Comparison of ENCODE assay signal across 8 cellular contexts in the genomic region with DNA sequence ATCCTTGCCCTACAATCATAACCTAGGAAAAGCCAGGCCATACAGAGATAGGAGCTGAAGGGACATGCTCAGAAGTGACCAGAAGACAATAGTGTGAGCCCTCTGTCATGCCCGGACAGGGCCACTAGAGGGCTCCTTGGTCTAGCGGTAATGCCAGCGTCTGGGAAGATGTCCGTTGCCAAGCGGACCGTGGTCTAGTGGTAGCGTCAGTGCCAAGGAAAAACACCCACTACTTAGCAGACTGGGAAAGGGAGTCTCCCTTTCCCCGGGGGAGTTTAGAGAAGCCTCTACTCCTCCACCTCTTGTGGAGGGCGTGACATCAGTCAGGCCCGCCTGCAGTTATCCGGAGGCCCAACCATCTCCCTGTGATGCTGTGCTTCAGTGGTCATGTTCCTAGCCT. TPM values are rescaled to one million over a fixed set of nuclear protein-coding genes. Genes with fewer than 3 reads are reported as not detected.
A peak's percentile ranks its signal among the peaks of the same experiment; 100 is the strongest.
DNase-seq lines count a peak whose midpoint lies in the region; ATAC-seq and TF ChIP-seq lines count a peak whose summit lies in the region.
"Not testable (repeated sequence)": the region's sequence is repeated elsewhere in the genome, so short reads cannot be mapped to it uniquely, and the experiment has no call there.

No MANE protein-coding gene starts in this region.

- WGBS in mammary epithelial cell (ENCODE audit: low coverage, missing lambda C conversion rate) = 7% methylated on average over 11 of the region's 11 CpGs

- CTCF ChIA-PET in mammary epithelial cell (lab: Charles Lee; ENCODE audit: low non-redundant PET) = interaction anchor here (0.6 kb wide), 1 partner anchor 60 kb away, joined by 4 read pairs; no protein-coding TSS in a partner anchor

- not testable (repeated sequence) for H3K79me2 ChIP-seq in mammary epithelial cell (ENCODE audit: insufficient read depth, low read length)

- H3K27me3 ChIP-seq in mammary epithelial cell (ENCODE audit: insufficient read depth, low read length) = not testable (repeated sequence)

- peak; percentile 40 to 72 for TF ChIP-seq CTCF in mammary epithelial cell (conservative IDR thresholded peaks at IDR 0.05 in 1 of 2, IDR thresholded peaks at IDR 0.05 in 1 of 2; ENCODE audit: extremely low read depth in 1 of 2, insufficient read depth in 1 of 2, low read depth in 1 of 2, low read length in 2 of 2)

- not testable (repeated sequence) for H2AFZ ChIP-seq in mammary epithelial cell (ENCODE audit: low read depth, low read length)

- H3K36me3 ChIP-seq in mammary epithelial cell (ENCODE audit: insufficient read depth, low read length) = peaks cover 10% of the 10 kb centered on the region

- not testable (repeated sequence) for H4K20me1 ChIP-seq in mammary epithelial cell (ENCODE audit: insufficient read depth, low read length)

- not testable (repeated sequence) for H3K9ac ChIP-seq in mammary epithelial cell (ENCODE audit: insufficient read depth, low read length)

- peak; percentile 99 for DNase-seq in DMS 273 (lab: John Stamatoyannopoulos, UW; ENCODE audit: unreplicated experiment)
- DNase-seq in KBM-7 = peak; percentile 65
- peak; percentile 77 for DNase-seq in NCI-H82 (lab: John Stamatoyannopoulos, UW)
- DNase-seq in activated CD4-positive, alpha-beta T cell treated with anti-CD3 and anti-CD28 coated beads, Interleukin-2, amount 50 U/mL, for 1 hour = peak; percentile 28
- DNase-seq in mammary epithelial cell = peak; percentile 50
- DNase-seq in left ventricle myocardium superior = peak; percentile 82
- peak in 49 of 56 donors; percentile 5 to 88 (median 57) for DNase-seq in nucleus accumbens (lab: John Stamatoyannopoulos, UW)
- peak in 47 of 49 donors; percentile 3 to 89 (median 64) for DNase-seq in substantia nigra (lab: John Stamatoyannopoulos, UW)

- BruUV-seq in mammary epithelial cell (replicated peaks; lab: Mats Ljungman, UMichigan) = not testable (repeated sequence)

- not testable (repeated sequence) for ATAC-seq in left ventricle myocardium superior

- in situ Hi-C loops in KBM-7 (cut with MboI; ENCODE audit: low pct_unique_long_range_greater_than_20kb, low sequenced_read_pairs); mammary epithelial cell (cut with MboI; ENCODE audit: low sequenced_read_pairs in 2 of 2): not testable (repeated sequence)

- intact Hi-C loops in mammary epithelial cell (cut with micrococcal nuclease) = loop anchor here (1.0 to 2.0 kb wide), 4 partner anchors 50 to 320 kb away; no protein-coding TSS in a partner anchor
- intact Hi-C loops in left ventricle myocardium superior (cut with micrococcal nuclease) = not testable (repeated sequence)

- dilution Hi-C loops in mammary epithelial cell (cut with HindIII; ENCODE audit: low sequenced_read_pairs) = loop anchor here (25.0 kb wide), 1 partner anchor 253 kb away; no protein-coding TSS in a partner anchor

- not testable (repeated sequence) for H3K9me3 ChIP-seq in mammary epithelial cell (replicated peaks; ENCODE audit: insufficient read depth, low read length)

- not testable (repeated sequence) for H3K27ac ChIP-seq in mammary epithelial cell (ENCODE audit: insufficient read depth, low read depth, low read length); substantia nigra (ENCODE audit: low read depth, low read length, poor library complexity, severe bottlenecking)

- not testable (repeated sequence) for H3K4me3 ChIP-seq in mammary epithelial cell (replicated peaks in 1 of 3; ENCODE audit: insufficient read depth in 1 of 3, low read depth in 2 of 3, low read length in 3 of 3)

- not testable (repeated sequence) for H3K4me1 ChIP-seq in mammary epithelial cell (ENCODE audit: insufficient read depth, low read length)

- not testable (repeated sequence) for H3K4me2 ChIP-seq in mammary epithelial cell (ENCODE audit: insufficient read depth, low read depth, low read length)

RNA-seq across cellular contexts. Expression of gene PPT1, which starts 12.3 kb away (rescaled TPM):
- total RNA-seq in mammary epithelial cell (10 to 100 TPM; 22.5 to 36.9 TPM), left ventricle myocardium superior (38.9 TPM)
- polyA plus RNA-seq in mammary epithelial cell = 42.8 TPM
- polyA minus RNA-seq in mammary epithelial cell = 108 TPM

RNA-seq across cellular contexts. Expression of gene CAP1, which starts 44.2 kb away (rescaled TPM):
- total RNA-seq in mammary epithelial cell (100 to 1,000 TPM; 715 to 877 TPM), left ventricle myocardium superior (69.1 TPM)
- polyA plus RNA-seq in mammary epithelial cell = 788 TPM
- polyA minus RNA-seq in mammary epithelial cell = 546 TPM

Comparison
In these comparisons a context has a peak if more than half of its experiments do, and no peak if none do; other contexts are left out.
1. DNase-seq: peak in every context shown above with its lines; median percentile 99 in DMS 273; 82 in left ventricle myocardium superior; 77 in NCI-H82; 65 in KBM-7; 64 in substantia nigra; 57 in nucleus accumbens; 50 in mammary epithelial cell; 28 in activated CD4-positive, alpha-beta T cell treated with anti-CD3 and anti-CD28 coated beads, Interleukin-2, amount 50 U/mL, for 1 hour.
2. RNA of gene CAP1, which starts 44.2 kb away (total RNA-seq): 715 to 877 TPM in mammary epithelial cell; 69.1 TPM in left ventricle myocardium superior (single experiment); every median in the first group is over 10 times any median in the second.